Comparison of ENCODE assay signal across 29 cellular contexts in the genomic region with DNA sequence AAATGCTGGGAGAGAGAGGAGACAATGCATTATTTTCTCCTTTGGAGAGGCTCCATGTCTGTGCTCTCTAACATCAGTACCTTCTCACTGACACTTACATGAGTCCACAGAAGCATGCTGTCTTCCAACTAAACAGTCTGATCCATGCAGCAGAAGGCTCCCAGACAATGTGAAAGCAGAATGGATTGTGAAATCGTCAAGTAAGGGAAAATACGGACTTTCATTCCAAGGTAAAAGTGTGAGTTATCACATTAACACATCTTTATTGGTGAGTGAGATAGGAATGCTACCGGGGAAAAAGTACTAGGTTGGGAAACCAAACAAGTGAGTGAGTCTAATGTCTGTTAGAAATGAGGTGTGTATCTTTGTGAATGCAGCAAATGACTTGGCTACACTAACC.
DNase-seq lines count a peak whose midpoint lies in the region; ATAC-seq and TF ChIP-seq lines count a peak whose summit lies in the region.
"Had no signal": no experiment of that assay in that cellular context is flagged by ENCODE, and none has a peak within 500 bp of the region (broad histone marks: within the 10 kb centered on the region; RNA-seq: fewer than 3 reads in every experiment).

No MANE protein-coding gene starts in this region.

- H3K27ac ChIP-seq in right atrium auricular region (peak overlapping the region in 1 of 2 donors; percentile 6), uterus (peak overlapping the region; percentile 12 to 23), A673 (ENCODE audit: low read depth, low read length, poor library complexity, severe bottlenecking) (no peak overlapping the region), RWPE1 (no peak overlapping the region)
- H3K27ac ChIP-seq: body of pancreas, neutrophil had no signal

- H3K4me1 ChIP-seq in right atrium auricular region (peaks cover 0 to 9% of the 10 kb centered on the region in 2 donors), mucosa of descending colon (ENCODE audit: low read depth) (no peaks in the 10 kb centered on the region), uterus (no peaks in the 10 kb centered on the region), A673 (ENCODE audit: insufficient read depth, low read length, poor library complexity, severe bottlenecking) (peaks cover 5% of the 10 kb centered on the region)
- H3K4me1 ChIP-seq: adrenal gland, body of pancreas had no signal

- H3K36me3 ChIP-seq in right atrium auricular region (no peaks in the 10 kb centered on the region), mucosa of descending colon (ENCODE audit: low read depth) (no peaks in the 10 kb centered on the region), uterus (no peaks in the 10 kb centered on the region), A673 (ENCODE audit: insufficient read depth, low read length, poor library complexity, severe bottlenecking) (no peaks in the 10 kb centered on the region)
- H3K36me3 ChIP-seq: adrenal gland, MG63, neutrophil, transverse colon had no signal

- intact Hi-C loops in Right ventricle myocardium inferior (cut with DNase I) = no loop called here
- intact Hi-C loops in mucosa of descending colon (cut with DNase I, micrococcal nuclease) = no loop called here
- intact Hi-C loops in uterus (cut with DNase I; ENCODE audit: low total_unique reads) = no loop called here
- intact Hi-C loops in A673 (cut with micrococcal nuclease; ENCODE audit: unreplicated experiment) = no loop called here

- POLR2A ChIA-PET in A673 (lab: Charles Lee; ENCODE audit: low non-redundant PET) = no interaction called here
- POLR2A ChIA-PET in RWPE1 (lab: Yijun Ruan, JAX; ENCODE audit: low non-redundant PET) = no interaction called here

- no peaks in the 10 kb centered on the region for H3K9me3 ChIP-seq in right atrium auricular region
- H3K9me3 ChIP-seq in mucosa of descending colon = no peaks in the 10 kb centered on the region
- no peaks in the 10 kb centered on the region for H3K9me3 ChIP-seq in uterus
- no peaks in the 10 kb centered on the region for H3K9me3 ChIP-seq in A673 (ENCODE audit: low read depth, low read length, poor library complexity, severe bottlenecking)
- H3K9me3 ChIP-seq: adrenal gland, body of pancreas, MG63, neutrophil, transverse colon had no signal

- no peak for TF ChIP-seq POLR2A in uterus (IDR thresholded peaks at IDR 0.05)

- no peaks in the 10 kb centered on the region for H3K27me3 ChIP-seq in right atrium auricular region
- no peaks in the 10 kb centered on the region for H3K27me3 ChIP-seq in uterus
- H3K27me3 ChIP-seq in A673 (replicated peaks; ENCODE audit: insufficient read depth, low read depth, low read length, poor library complexity) = no peaks in the 10 kb centered on the region
- H3K27me3 ChIP-seq: adrenal gland, body of pancreas, MG63, neutrophil, transverse colon had no signal

- H3K4me3 ChIP-seq in right atrium auricular region = no peak overlapping the region
- H3K4me3 ChIP-seq in fibroblast of pulmonary artery (replicated peaks; ENCODE audit: low read depth, low read length) = no peak overlapping the region
- H3K4me3 ChIP-seq in mucosa of descending colon = no peak overlapping the region
- H3K4me3 ChIP-seq in uterus = no peak overlapping the region
- no peak overlapping the region for H3K4me3 ChIP-seq in A673 (ENCODE audit: low read depth, low read length, poor library complexity, severe bottlenecking)
- H3K4me3 ChIP-seq: adrenal gland, body of pancreas, MG63, transverse colon had no signal

- CTCF ChIA-PET in A673 (lab: Charles Lee) = no interaction called here
- CTCF ChIA-PET in RWPE1 (lab: Yijun Ruan, JAX) = no interaction called here

- BruUV-seq in A673 (replicated peaks; lab: Mats Ljungman, UMichigan) = no TSS peak

- no peak for DNase-seq in Right ventricle myocardium inferior (ENCODE audit: missing footprints)
- DNase-seq in right atrium auricular region (ENCODE audit: low spot score) = no peak
- DNase-seq in fibroblast of pulmonary artery (ENCODE audit: low read depth) = peak; percentile 26
- no peak for DNase-seq in mucosa of descending colon
- no peak for DNase-seq in uterus
- DNase-seq in A673 (ENCODE audit: low spot score) = no peak
- no peak for DNase-seq in RWPE1 (ENCODE audit: low spot score)
- no peak for DNase-seq in OCI-M1 (lab: John Stamatoyannopoulos, UW)
- DNase-seq: activated CD4-positive, alpha-beta T cell treated with anti-CD3 and anti-CD28 coated beads, Interleukin-2, amount 50 U/mL, for 4 hours; activated CD4-positive, CD25-positive, alpha-beta regulatory T cell; activated naive CD4-positive, alpha-beta T cell treated with anti-CD3 and anti-CD28 coated beads for 36 hours; adrenal gland; AML-193; body of pancreas; CD4-positive, alpha-beta T cell; DMS79 treated with DMSO at 0.1 percent for 48 hours; GF-D8; immature natural killer cell; left colon; MG63; NCI-H1105; NCI-H187; NCI-H2171; NCI-H510A; T-helper 17 cell; transverse colon had no signal

- ATAC-seq in Right ventricle myocardium inferior (peak; percentile 90), mucosa of descending colon (peak; percentile 53)
- ATAC-seq: body of pancreas; left colon; SK-N-SH treated with all-trans-retinoic acid at 6 μM for 48 hours; stimulated activated effector memory CD8-positive, alpha-beta T cell treated with anti-CD3 and anti-CD28 coated beads, Interleukin-12 subunit alpha, Interleukin-12 subunit beta, amount 100 ng/mL, for 72 hours; T-helper 17 cell had no signal

- no peak for TF ChIP-seq CTCF in right atrium auricular region (IDR thresholded peaks at IDR 0.05)
- no peak for TF ChIP-seq CTCF in fibroblast of pulmonary artery (IDR thresholded peaks at IDR 0.05; ENCODE audit: low read length, missing control alignments)
- TF ChIP-seq CTCF in mucosa of descending colon (IDR thresholded peaks at IDR 0.05) = no peak
- TF ChIP-seq CTCF in uterus (IDR thresholded peaks at IDR 0.05) = no peak
- no peak for TF ChIP-seq CTCF in A673 (conservative IDR thresholded peaks at IDR 0.05; ENCODE audit: low read depth, low read length)
- no peak for TF ChIP-seq CTCF in RWPE1 (conservative IDR thresholded peaks at IDR 0.05; ENCODE audit: low read depth)

Comparison
In these comparisons a context has a peak if more than half of its experiments do, and no peak if none do; other contexts are left out.
1. H3K27ac ChIP-seq: peak in uterus (2 of 2); none in A673 (single experiment) and RWPE1 (single experiment).